Comparison of ENCODE assay signal across 14 cellular contexts in the genomic region with DNA sequence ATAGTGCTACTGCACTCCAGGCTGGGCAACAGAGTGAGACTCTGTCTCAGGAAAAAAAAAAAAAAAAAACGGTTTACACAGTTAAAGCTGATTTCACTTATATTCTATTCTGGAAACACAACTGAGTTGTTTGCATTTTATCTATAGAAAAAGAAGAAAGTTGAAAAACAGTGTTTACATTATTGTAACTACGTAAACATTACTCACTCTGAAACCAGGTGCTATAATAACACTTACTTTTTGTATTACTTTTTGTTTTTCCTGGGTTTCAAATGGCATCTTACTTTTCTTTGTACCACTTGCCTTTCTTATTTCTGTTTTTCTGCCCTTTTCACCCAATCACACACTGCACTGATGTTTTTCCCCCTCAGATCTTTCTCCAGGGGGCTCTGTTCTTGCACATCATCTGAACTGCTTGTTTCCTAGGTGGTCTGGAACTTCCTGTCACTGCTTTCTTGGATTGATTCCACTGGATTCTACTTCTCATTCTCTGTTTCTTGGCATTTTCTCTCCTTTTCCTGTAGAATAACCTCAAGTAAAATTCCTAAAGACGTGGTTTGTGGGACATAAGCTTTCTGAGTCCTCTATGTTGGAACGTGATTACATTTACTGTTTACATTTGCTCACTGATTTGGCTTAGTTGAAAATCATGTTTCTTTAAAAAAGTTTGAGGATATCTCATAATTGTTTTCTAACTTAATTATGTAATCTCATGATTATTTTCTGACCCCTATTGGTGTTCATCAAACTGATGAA.
"Had no signal": no experiment of that assay in that cellular context is flagged by ENCODE, and none has a peak within 500 bp of the region (broad histone marks: within the 10 kb centered on the region; RNA-seq: fewer than 3 reads in every experiment).

No MANE protein-coding gene starts in this region.

- H3K4me1 ChIP-seq: sigmoid colon, suprapubic skin had no signal

- H3K79me2 ChIP-seq: hepatocyte had no signal

- H2AFZ ChIP-seq: hepatocyte had no signal

- H3K4me3 Mint-ChIP-seq: activated CD4-positive, alpha-beta memory T cell treated with anti-CD3 and anti-CD28 coated beads, Interleukin-2, amount 10 ng/mL, durations not matched to agents 7 days and 5 days; naive B cell; type B pancreatic cell had no signal

- H3K9me3 Mint-ChIP-seq: activated CD4-positive, alpha-beta memory T cell treated with anti-CD3 and anti-CD28 coated beads, Interleukin-2, amount 10 ng/mL, durations not matched to agents 7 days and 5 days; type B pancreatic cell had no signal

- H3K27me3 Mint-ChIP-seq: naive B cell, type B pancreatic cell had no signal

- ATAC-seq: stimulated activated naive CD8-positive, alpha-beta T cell treated with anti-CD3 and anti-CD28 coated beads, Interleukin-15, Interleukin-2, amounts not matched to agents 100 U/mL and 50 U/mL, for 24 hours had no signal

- H3K36me3 ChIP-seq: sigmoid colon, suprapubic skin had no signal

- DNase-seq: activated CD4-positive, alpha-beta memory T cell treated with anti-CD3 and anti-CD28 coated beads, Interleukin-2, amount 10 ng/mL, durations not matched to agents 7 days and 5 days; activated naive CD4-positive, alpha-beta T cell; effector memory CD4-positive, alpha-beta T cell; kidney glomerular epithelial cell; naive B cell; occipital lobe; sigmoid colon; stimulated activated CD4-positive, alpha-beta T cell treated with anti-CD3 and anti-CD28 coated beads, Interleukin-2, amount 100 ng/mL, for 48 hours; stimulated activated naive CD8-positive, alpha-beta T cell treated with anti-CD3 and anti-CD28 coated beads, Interleukin-15, Interleukin-2, amounts not matched to agents 100 U/mL and 50 U/mL, for 24 hours; T-helper 9 cell had no signal

- H3K36me3 Mint-ChIP-seq: naive B cell, type B pancreatic cell had no signal

- H3K27me3 ChIP-seq: hepatocyte, sigmoid colon, suprapubic skin had no signal

- H3K4me3 ChIP-seq: hepatocyte, sigmoid colon, suprapubic skin had no signal

- H3K27ac Mint-ChIP-seq: activated CD4-positive, alpha-beta memory T cell treated with anti-CD3 and anti-CD28 coated beads, Interleukin-2, amount 10 ng/mL, durations not matched to agents 7 days and 5 days; naive B cell; type B pancreatic cell had no signal

- H3K9me3 ChIP-seq: sigmoid colon, suprapubic skin had no signal

- H3K4me2 ChIP-seq: hepatocyte had no signal

- FAIRE-seq: astrocyte had no signal

- H3K4me1 Mint-ChIP-seq: activated CD4-positive, alpha-beta memory T cell treated with anti-CD3 and anti-CD28 coated beads, Interleukin-2, amount 10 ng/mL, durations not matched to agents 7 days and 5 days had no signal

- H3K27ac ChIP-seq: hepatocyte, sigmoid colon, suprapubic skin had no signal
